In genomic region chr1:42000781-42001180, GRCh38 we compare ENCODE assay signal across 19 cellular contexts.
A peak's percentile ranks its signal among the peaks of the same experiment; 100 is the strongest.
DNase-seq lines count a peak whose midpoint lies in the region; ATAC-seq, FAIRE-seq and TF ChIP-seq lines count a peak whose summit lies in the region.
"Had no signal": no experiment of that assay in that cellular context is flagged by ENCODE, and none has a peak within 500 bp of the region (broad histone marks: within the 10 kb centered on the region; RNA-seq: fewer than 3 reads in every experiment).

No MANE protein-coding gene starts in this region.

- no peak overlapping the region for H3K4me3 ChIP-seq in H7 (ENCODE audit: insufficient read depth, low read depth, low read length)
- H3K4me3 ChIP-seq: BLaER1, GM23338 had no signal

- DNase-seq in NCI-H2171 treated with DMSO at 0.1 percent for 48 hours (lab: John Stamatoyannopoulos, UW) (peak; percentile 38), NCI-H2171 (lab: John Stamatoyannopoulos, UW) (no peak), NCI-H524 treated with DMSO at 0.1 percent for 48 hours (lab: John Stamatoyannopoulos, UW) (peak; percentile 21), NCI-H1092 treated with DMSO at 0.1 percent for 48 hours (lab: John Stamatoyannopoulos, UW) (no peak), H7 (no peak), GM12892 (ENCODE audit: insufficient read length) (no peak)
- DNase-seq: 8988T; CD4-positive, alpha-beta memory T cell; DMS53; DND-41; EL; H9 had no signal

- ATAC-seq in activated T-helper 17 cell treated with anti-CD3 and anti-CD28 coated beads, Interleukin-2, amount 50 U/mL, for 72 hours (replicated peaks): no peak
- ATAC-seq: GM23338, HepG2 had no signal

- H3K36me3 ChIP-seq in H7 (replicated peaks; ENCODE audit: control insufficient read depth, insufficient read depth, low read length): no peaks in the 10 kb centered on the region
- H3K36me3 ChIP-seq: BLaER1 had no signal

- no peak for TF ChIP-seq POLR2A in GM12892 (IDR thresholded peaks at IDR 0.05; ENCODE audit: low read depth, low read length)

- no peak for FAIRE-seq in GM12892 (lab: Jason Lieb, UNC)
- FAIRE-seq: G401.6, GM18507, HepG2 had no signal

- peaks cover 6% of the 10 kb centered on the region for H3K4me1 Mint-ChIP-seq in activated T-helper 17 cell treated with anti-CD3 and anti-CD28 coated beads, Interleukin-2, amount 50 U/mL, for 72 hours

- H3K27me3 Mint-ChIP-seq in activated T-helper 17 cell treated with anti-CD3 and anti-CD28 coated beads, Interleukin-2, amount 50 U/mL, for 72 hours: no peaks in the 10 kb centered on the region
- H3K27me3 Mint-ChIP-seq: CD4-positive, alpha-beta memory T cell had no signal

- no peaks in the 10 kb centered on the region for H3K36me3 Mint-ChIP-seq in activated T-helper 17 cell treated with anti-CD3 and anti-CD28 coated beads, Interleukin-2, amount 50 U/mL, for 72 hours (ENCODE audit: low read depth)
- H3K36me3 Mint-ChIP-seq: CD14-positive monocyte; CD4-positive, alpha-beta memory T cell had no signal

- H3K9me3 Mint-ChIP-seq in activated T-helper 17 cell treated with anti-CD3 and anti-CD28 coated beads, Interleukin-2, amount 50 U/mL, for 72 hours: no peaks in the 10 kb centered on the region
- H3K9me3 Mint-ChIP-seq: CD14-positive monocyte, GM23338, H9 had no signal

- peak overlapping the region; percentile 16 for H3K27ac Mint-ChIP-seq in activated T-helper 17 cell treated with anti-CD3 and anti-CD28 coated beads, Interleukin-2, amount 50 U/mL, for 72 hours
- H3K27ac Mint-ChIP-seq: GM23338, H9 had no signal

- H3K27me3 ChIP-seq in H7 (ENCODE audit: control insufficient read depth, insufficient read depth, low read length): no peaks in the 10 kb centered on the region
- H3K27me3 ChIP-seq: BLaER1 had no signal

- no peak overlapping the region for H3K4me3 Mint-ChIP-seq in activated T-helper 17 cell treated with anti-CD3 and anti-CD28 coated beads, Interleukin-2, amount 50 U/mL, for 72 hours
- H3K4me3 Mint-ChIP-seq: CD14-positive monocyte; CD4-positive, alpha-beta memory T cell; GM23338; H9 had no signal

Comparison
In these comparisons a context has a peak if more than half of its experiments do, and no peak if none do; other contexts are left out.
1. DNase-seq: peak in NCI-H2171 treated with DMSO at 0.1 percent for 48 hours (single experiment) and NCI-H524 treated with DMSO at 0.1 percent for 48 hours (single experiment); none in NCI-H2171 (single experiment), NCI-H1092 treated with DMSO at 0.1 percent for 48 hours (single experiment), H7 (single experiment) and GM12892 (single experiment).